Comparison of ENCODE assay signal across 1 cellular context in genomic region chr12:97465012-97465345, GRCh38.
TF ChIP-seq lines count a peak whose summit lies in the region.

No MANE protein-coding gene starts in this region.

TF ChIP-seq in WTC11, 78 proteins besides CTCF, POLR2A, EP300 and RAD21 (continued from another document):
- TF ChIP-seq AFF4 (CRISPR knock-in tag; IDR thresholded peaks at IDR 0.05; ENCODE audit: borderline replicate concordance) (peak; percentile 32; the same call in 1 of the 2 replicates), KAT7 (CRISPR knock-in tag; IDR thresholded peaks at IDR 0.05; ENCODE audit: borderline replicate concordance) (no peak), MAX (CRISPR knock-in tag; IDR thresholded peaks at IDR 0.05) (0 out of 2 replicates have a peak, but pooled peaks have one; percentile 29), FOXK1 (CRISPR knock-in tag; IDR thresholded peaks at IDR 0.05) (no peak), FOXP4 (CRISPR knock-in tag; IDR thresholded peaks at IDR 0.05) (peak; percentile 60; the same call in 1 of the 2 replicates), TEAD1 (CRISPR knock-in tag; IDR thresholded peaks at IDR 0.05) (peak; percentile 20; the same call in 1 of the 2 replicates), ZNF671 (CRISPR knock-in tag; IDR thresholded peaks at IDR 0.05) (no peak), IRF1 (CRISPR knock-in tag; IDR thresholded peaks at IDR 0.05) (no peak), ESRRA (CRISPR knock-in tag; IDR thresholded peaks at IDR 0.05; ENCODE audit: borderline replicate concordance) (no peak), AR (CRISPR knock-in tag; IDR thresholded peaks at IDR 0.05) (peak; percentile 13; the same call in 1 of the 2 replicates), ETV6 (CRISPR knock-in tag; IDR thresholded peaks at IDR 0.05) (peak; percentile 26; the same call in 1 of the 2 replicates)
